2 cellular contexts compared by ENCODE assay signal in the genomic region with DNA sequence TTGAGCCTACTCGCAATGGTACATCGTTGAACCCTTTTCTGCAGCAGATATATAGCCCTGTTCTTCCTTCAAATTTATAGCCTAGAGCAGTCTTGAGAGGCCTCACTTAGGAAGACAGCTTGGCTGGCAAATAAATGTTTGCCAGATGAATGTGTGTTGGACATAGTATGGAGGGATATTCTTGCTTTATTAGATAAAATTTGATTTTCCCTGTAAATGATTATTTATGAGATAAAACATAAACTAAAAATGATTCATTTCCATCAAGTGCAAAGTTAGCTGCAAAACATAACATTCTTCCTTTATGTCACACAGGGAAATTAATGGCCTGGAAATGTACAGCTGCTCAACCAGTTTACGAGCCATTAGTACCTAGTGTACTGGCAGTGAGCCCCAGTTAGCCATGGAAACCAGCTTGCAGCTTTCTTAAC.
TF ChIP-seq lines count a peak whose summit lies in the region.

No MANE protein-coding gene starts in this region.

TF ChIP-seq in A549, 52 proteins besides CTCF, POLR2A, EP300 and RAD21:
- TF ChIP-seq HOXB13 (CRISPR knock-in tag; IDR thresholded peaks at IDR 0.05; ENCODE audit: low read depth) (no peak), FOSB (CRISPR knock-in tag; IDR thresholded peaks at IDR 0.05) (no peak), NFE2L2 (conservative IDR thresholded peaks at IDR 0.05; ENCODE audit: low read length) (no peak), ESRRA (IDR thresholded peaks at IDR 0.05; ENCODE audit: borderline replicate concordance, low read length) (no peak), RARB (CRISPR knock-in tag; IDR thresholded peaks at IDR 0.05) (no peak), KDM5A (IDR thresholded peaks at IDR 0.05) (no peak), ZNF302 (CRISPR knock-in tag; IDR thresholded peaks at IDR 0.05) (no peak), EHF (CRISPR knock-in tag; IDR thresholded peaks at IDR 0.05) (no peak), RCOR1 (IDR thresholded peaks at IDR 0.05; ENCODE audit: low read depth, low read length) (no peak)
- TF ChIP-seq, protein P1, sequence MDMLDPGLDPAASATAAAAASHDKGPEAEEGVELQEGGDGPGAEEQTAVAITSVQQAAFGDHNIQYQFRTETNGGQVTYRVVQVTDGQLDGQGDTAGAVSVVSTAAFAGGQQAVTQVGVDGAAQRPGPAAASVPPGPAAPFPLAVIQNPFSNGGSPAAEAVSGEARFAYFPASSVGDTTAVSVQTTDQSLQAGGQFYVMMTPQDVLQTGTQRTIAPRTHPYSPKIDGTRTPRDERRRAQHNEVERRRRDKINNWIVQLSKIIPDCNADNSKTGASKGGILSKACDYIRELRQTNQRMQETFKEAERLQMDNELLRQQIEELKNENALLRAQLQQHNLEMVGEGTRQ (IDR thresholded peaks at IDR 0.05) = no peak
- TF ChIP-seq, protein P2, sequence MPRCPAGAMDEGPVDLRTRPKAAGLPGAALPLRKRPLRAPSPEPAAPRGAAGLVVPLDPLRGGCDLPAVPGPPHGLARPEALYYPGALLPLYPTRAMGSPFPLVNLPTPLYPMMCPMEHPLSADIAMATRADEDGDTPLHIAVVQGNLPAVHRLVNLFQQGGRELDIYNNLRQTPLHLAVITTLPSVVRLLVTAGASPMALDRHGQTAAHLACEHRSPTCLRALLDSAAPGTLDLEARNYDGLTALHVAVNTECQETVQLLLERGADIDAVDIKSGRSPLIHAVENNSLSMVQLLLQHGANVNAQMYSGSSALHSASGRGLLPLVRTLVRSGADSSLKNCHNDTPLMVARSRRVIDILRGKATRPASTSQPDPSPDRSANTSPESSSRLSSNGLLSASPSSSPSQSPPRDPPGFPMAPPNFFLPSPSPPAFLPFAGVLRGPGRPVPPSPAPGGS (IDR thresholded peaks at IDR 0.05) = no peak
- TF ChIP-seq, protein P3, sequence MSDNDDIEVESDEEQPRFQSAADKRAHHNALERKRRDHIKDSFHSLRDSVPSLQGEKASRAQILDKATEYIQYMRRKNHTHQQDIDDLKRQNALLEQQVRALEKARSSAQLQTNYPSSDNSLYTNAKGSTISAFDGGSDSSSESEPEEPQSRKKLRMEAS (IDR thresholded peaks at IDR 0.05) = no peak
- TF ChIP-seq, protein P4, sequence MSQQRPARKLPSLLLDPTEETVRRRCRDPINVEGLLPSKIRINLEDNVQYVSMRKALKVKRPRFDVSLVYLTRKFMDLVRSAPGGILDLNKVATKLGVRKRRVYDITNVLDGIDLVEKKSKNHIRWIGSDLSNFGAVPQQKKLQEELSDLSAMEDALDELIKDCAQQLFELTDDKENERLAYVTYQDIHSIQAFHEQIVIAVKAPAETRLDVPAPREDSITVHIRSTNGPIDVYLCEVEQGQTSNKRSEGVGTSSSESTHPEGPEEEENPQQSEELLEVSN (IDR thresholded peaks at IDR 0.05; ENCODE audit: borderline replicate concordance, low read depth) = no peak
- TF ChIP-seq, protein P5, sequence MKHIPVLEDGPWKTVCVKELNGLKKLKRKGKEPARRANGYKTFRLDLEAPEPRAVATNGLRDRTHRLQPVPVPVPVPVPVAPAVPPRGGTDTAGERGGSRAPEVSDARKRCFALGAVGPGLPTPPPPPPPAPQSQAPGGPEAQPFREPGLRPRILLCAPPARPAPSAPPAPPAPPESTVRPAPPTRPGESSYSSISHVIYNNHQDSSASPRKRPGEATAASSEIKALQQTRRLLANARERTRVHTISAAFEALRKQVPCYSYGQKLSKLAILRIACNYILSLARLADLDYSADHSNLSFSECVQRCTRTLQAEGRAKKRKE (CRISPR knock-in tag; IDR thresholded peaks at IDR 0.05; ENCODE audit: low read depth) = no peak
- TF ChIP-seq, protein P6, sequence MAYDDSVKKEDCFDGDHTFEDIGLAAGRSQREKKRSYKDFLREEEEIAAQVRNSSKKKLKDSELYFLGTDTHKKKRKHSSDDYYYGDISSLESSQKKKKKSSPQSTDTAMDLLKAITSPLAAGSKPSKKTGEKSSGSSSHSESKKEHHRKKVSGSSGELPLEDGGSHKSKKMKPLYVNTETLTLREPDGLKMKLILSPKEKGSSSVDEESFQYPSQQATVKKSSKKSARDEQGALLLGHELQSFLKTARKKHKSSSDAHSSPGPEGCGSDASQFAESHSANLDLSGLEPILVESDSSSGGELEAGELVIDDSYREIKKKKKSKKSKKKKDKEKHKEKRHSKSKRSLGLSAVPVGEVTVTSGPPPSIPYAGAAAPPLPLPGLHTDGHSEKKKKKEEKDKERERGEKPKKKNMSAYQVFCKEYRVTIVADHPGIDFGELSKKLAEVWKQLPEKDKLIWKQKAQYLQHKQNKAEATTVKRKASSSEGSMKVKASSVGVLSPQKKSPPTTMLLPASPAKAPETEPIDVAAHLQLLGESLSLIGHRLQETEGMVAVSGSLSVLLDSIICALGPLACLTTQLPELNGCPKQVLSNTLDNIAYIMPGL (CRISPR knock-in tag; IDR thresholded peaks at IDR 0.05; ENCODE audit: borderline replicate concordance) = no peak

TF ChIP-seq in HCT116, 20 proteins besides CTCF, POLR2A, EP300 and RAD21:
- TF ChIP-seq, protein P3 (IDR thresholded peaks at IDR 0.05) = no peak
- TF ChIP-seq EZH2 (IDR thresholded peaks at IDR 0.05) (no peak), FOSL1 (IDR thresholded peaks at IDR 0.05; ENCODE audit: low read depth) (no peak), SP1 (IDR thresholded peaks at IDR 0.05; ENCODE audit: low read depth) (peak; percentile 25; the same call in 1 of the 2 replicates)
- TF ChIP-seq, protein P7, sequence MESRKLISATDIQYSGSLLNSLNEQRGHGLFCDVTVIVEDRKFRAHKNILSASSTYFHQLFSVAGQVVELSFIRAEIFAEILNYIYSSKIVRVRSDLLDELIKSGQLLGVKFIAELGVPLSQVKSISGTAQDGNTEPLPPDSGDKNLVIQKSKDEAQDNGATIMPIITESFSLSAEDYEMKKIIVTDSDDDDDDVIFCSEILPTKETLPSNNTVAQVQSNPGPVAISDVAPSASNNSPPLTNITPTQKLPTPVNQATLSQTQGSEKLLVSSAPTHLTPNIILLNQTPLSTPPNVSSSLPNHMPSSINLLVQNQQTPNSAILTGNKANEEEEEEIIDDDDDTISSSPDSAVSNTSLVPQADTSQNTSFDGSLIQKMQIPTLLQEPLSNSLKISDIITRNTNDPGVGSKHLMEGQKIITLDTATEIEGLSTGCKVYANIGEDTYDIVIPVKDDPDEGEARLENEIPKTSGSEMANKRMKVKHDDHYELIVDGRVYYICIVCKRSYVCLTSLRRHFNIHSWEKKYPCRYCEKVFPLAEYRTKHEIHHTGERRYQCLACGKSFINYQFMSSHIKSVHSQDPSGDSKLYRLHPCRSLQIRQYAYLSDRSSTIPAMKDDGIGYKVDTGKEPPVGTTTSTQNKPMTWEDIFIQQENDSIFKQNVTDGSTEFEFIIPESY (IDR thresholded peaks at IDR 0.05; ENCODE audit: extremely low read depth, insufficient replicate concordance, low read length) = no peak
- TF ChIP-seq, protein P8, sequence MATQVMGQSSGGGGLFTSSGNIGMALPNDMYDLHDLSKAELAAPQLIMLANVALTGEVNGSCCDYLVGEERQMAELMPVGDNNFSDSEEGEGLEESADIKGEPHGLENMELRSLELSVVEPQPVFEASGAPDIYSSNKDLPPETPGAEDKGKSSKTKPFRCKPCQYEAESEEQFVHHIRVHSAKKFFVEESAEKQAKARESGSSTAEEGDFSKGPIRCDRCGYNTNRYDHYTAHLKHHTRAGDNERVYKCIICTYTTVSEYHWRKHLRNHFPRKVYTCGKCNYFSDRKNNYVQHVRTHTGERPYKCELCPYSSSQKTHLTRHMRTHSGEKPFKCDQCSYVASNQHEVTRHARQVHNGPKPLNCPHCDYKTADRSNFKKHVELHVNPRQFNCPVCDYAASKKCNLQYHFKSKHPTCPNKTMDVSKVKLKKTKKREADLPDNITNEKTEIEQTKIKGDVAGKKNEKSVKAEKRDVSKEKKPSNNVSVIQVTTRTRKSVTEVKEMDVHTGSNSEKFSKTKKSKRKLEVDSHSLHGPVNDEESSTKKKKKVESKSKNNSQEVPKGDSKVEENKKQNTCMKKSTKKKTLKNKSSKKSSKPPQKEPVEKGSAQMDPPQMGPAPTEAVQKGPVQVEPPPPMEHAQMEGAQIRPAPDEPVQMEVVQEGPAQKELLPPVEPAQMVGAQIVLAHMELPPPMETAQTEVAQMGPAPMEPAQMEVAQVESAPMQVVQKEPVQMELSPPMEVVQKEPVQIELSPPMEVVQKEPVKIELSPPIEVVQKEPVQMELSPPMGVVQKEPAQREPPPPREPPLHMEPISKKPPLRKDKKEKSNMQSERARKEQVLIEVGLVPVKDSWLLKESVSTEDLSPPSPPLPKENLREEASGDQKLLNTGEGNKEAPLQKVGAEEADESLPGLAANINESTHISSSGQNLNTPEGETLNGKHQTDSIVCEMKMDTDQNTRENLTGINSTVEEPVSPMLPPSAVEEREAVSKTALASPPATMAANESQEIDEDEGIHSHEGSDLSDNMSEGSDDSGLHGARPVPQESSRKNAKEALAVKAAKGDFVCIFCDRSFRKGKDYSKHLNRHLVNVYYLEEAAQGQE (IDR thresholded peaks at IDR 0.05; ENCODE audit: low read depth) = no peak
